In genomic region chr5:157793298-157793791, GRCh38 we compare ENCODE assay signal across 15 cellular contexts.
"Had no signal": no experiment of that assay in that cellular context is flagged by ENCODE, and none has a peak within 500 bp of the region (broad histone marks: within the 10 kb centered on the region; RNA-seq: fewer than 3 reads in every experiment).

No MANE protein-coding gene starts in this region.

- FAIRE-seq: frontal cortex had no signal

- DNase-seq: activated CD4-positive, alpha-beta memory T cell treated with anti-CD3 and anti-CD28 coated beads for 36 hours; activated naive CD4-positive, alpha-beta T cell; kidney; occipital lobe; retina; SIG-M5; spleen; stimulated activated CD4-positive, alpha-beta T cell treated with anti-CD3 and anti-CD28 coated beads, Interleukin-1b, Interleukin-23, amount 100 ng/mL, for 48 hours; upper lobe of right lung had no signal

- H3K9me3 Mint-ChIP-seq: activated CD4-positive, alpha-beta memory T cell treated with anti-CD3 and anti-CD28 coated beads for 36 hours; activated T-helper 1 cell treated with anti-CD3 and anti-CD28 coated beads, Interleukin-12 subunit alpha, Interleukin-12 subunit beta, Interleukin-2, Interleukin-4 antibody, amounts not matched to agents 30 ng/mL and 10 ng/mL and 1 ng/mL, durations not matched to agents 14 hours and 24 hours and 36 hours had no signal

- ATAC-seq: left lobe of liver, upper lobe of right lung had no signal

- H3K27ac ChIP-seq: ascending aorta, coronary artery, spleen, upper lobe of right lung had no signal

- H3K27ac Mint-ChIP-seq: activated CD4-positive, alpha-beta memory T cell treated with anti-CD3 and anti-CD28 coated beads for 36 hours; activated T-helper 1 cell treated with anti-CD3 and anti-CD28 coated beads, Interleukin-12 subunit alpha, Interleukin-12 subunit beta, Interleukin-2, Interleukin-4 antibody, amounts not matched to agents 30 ng/mL and 10 ng/mL and 1 ng/mL, durations not matched to agents 14 hours and 24 hours and 36 hours had no signal

- H3K4me1 ChIP-seq: ascending aorta, spleen, upper lobe of right lung had no signal

- H3K4me3 Mint-ChIP-seq: activated CD4-positive, alpha-beta memory T cell treated with anti-CD3 and anti-CD28 coated beads for 36 hours; activated T-helper 1 cell treated with anti-CD3 and anti-CD28 coated beads, Interleukin-12 subunit alpha, Interleukin-12 subunit beta, Interleukin-2, Interleukin-4 antibody, amounts not matched to agents 30 ng/mL and 10 ng/mL and 1 ng/mL, durations not matched to agents 14 hours and 24 hours and 36 hours had no signal

- H3K27me3 Mint-ChIP-seq: activated CD4-positive, alpha-beta memory T cell treated with anti-CD3 and anti-CD28 coated beads for 36 hours had no signal

- H3K4me3 ChIP-seq: ascending aorta, coronary artery, lung, spleen, upper lobe of right lung had no signal

- H3K9me3 ChIP-seq: ascending aorta, spleen, upper lobe of right lung had no signal
